In genomic region chr17:1839516-1839915, GRCh38 we compare ENCODE assay signal across 15 cellular contexts.
"Had no signal": no experiment of that assay in that cellular context is flagged by ENCODE, and none has a peak within 500 bp of the region (broad histone marks: within the 10 kb centered on the region; RNA-seq: fewer than 3 reads in every experiment).

No MANE protein-coding gene starts in this region.

- H3K4me3 ChIP-seq: heart right ventricle, right atrium auricular region had no signal

- FAIRE-seq: colon, islet of Langerhans, small intestine, urothelium cell line had no signal

- H3K27ac ChIP-seq: heart right ventricle, right atrium auricular region had no signal

- ATAC-seq: effector memory CD8-positive, alpha-beta T cell; natural killer cell had no signal

- H3K4me1 ChIP-seq: right atrium auricular region had no signal

- H3K9me3 ChIP-seq: heart right ventricle, right atrium auricular region had no signal

- DNase-seq: effector memory CD8-positive, alpha-beta T cell; foreskin melanocyte; heart right ventricle; hypothalamus; kidney glomerular epithelial cell; natural killer cell; posterior cingulate gyrus; small intestine; stimulated activated CD4-positive, alpha-beta T cell treated with anti-CD3 and anti-CD28 coated beads, Interleukin-12 subunit alpha, Interleukin-12 subunit beta, amount 100 ng/mL, for 4 hours; stimulated activated CD4-positive, alpha-beta T cell treated with anti-CD3 and anti-CD28 coated beads, Interleukin-2, amount 100 ng/mL, for 48 hours; stimulated activated naive CD4-positive, alpha-beta T cell treated with Interleukin-2 at 50 U/mL for 16 hours had no signal

- H3K27me3 ChIP-seq: heart right ventricle, right atrium auricular region had no signal
